Comparison of ENCODE assay signal across 24 cellular contexts in the genomic region with DNA sequence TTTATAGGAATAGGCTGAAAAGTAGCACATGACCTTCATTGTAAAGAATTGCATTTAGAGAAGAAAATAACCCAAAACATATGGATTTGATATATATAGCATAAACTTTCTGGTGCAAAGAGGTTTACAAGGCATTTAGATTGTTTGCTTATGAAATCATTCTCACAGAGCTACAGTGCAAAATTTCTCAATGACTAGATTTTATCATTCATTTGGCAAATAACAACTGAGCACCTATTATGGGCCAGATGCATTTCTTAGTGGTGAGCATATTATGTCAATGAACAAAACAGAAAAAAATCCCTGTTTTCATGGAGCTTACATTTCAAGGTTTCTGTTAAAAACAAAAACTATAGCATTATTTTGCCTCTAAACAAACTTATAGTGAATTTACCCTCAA. TPM values are rescaled to one million over a fixed set of nuclear protein-coding genes. Genes with fewer than 3 reads are reported as not detected.
"Had no signal": no experiment of that assay in that cellular context is flagged by ENCODE, and none has a peak within 500 bp of the region (broad histone marks: within the 10 kb centered on the region; RNA-seq: fewer than 3 reads in every experiment).

No MANE protein-coding gene starts in this region.

- H3K36me3 ChIP-seq: esophagus squamous epithelium, spleen, stomach, thoracic aorta, transverse colon had no signal

- DNase-seq: cortex of kidney; dorsolateral prefrontal cortex; effector CD8-positive, alpha-beta T cell; esophagus squamous epithelium; foreskin melanocyte; head of caudate nucleus; hippocampal formation; kidney glomerular epithelial cell; mesendoderm; naive B cell; occipital lobe; psoas muscle; retina; spleen; stimulated activated CD4-positive, alpha-beta T cell treated with anti-CD3 and anti-CD28 coated beads, Interleukin-2, amount 100 ng/mL, for 24 hours; stimulated activated CD4-positive, alpha-beta T cell treated with anti-CD3 and anti-CD28 coated beads, Interleukin-4, amount 100 ng/mL, for 4 hours; stimulated activated naive CD4-positive, alpha-beta T cell; stomach; substantia nigra; transverse colon had no signal

- H3K27ac Mint-ChIP-seq: naive B cell, nephron had no signal

- ATAC-seq: psoas muscle, sciatic nerve had no signal

- H3K4me1 ChIP-seq: esophagus squamous epithelium, psoas muscle, stomach, transverse colon had no signal

- H3K36me3 Mint-ChIP-seq: naive B cell had no signal

- H3K4me3 ChIP-seq: dorsolateral prefrontal cortex, esophagus squamous epithelium, psoas muscle, spleen, stomach, thoracic aorta, transverse colon had no signal

- H3K27ac ChIP-seq: dorsolateral prefrontal cortex, esophagus squamous epithelium, psoas muscle, stomach, thoracic aorta, transverse colon had no signal

- H3K9me3 Mint-ChIP-seq: naive B cell, nephron had no signal

- H3K27me3 ChIP-seq: esophagus squamous epithelium, spleen, stomach, transverse colon had no signal

- H3K9me3 ChIP-seq: esophagus squamous epithelium, psoas muscle, spleen, stomach, thoracic aorta, transverse colon had no signal

- H3K4me3 Mint-ChIP-seq: naive B cell, nephron had no signal

- H3K4me1 Mint-ChIP-seq: naive B cell had no signal

RNA-seq across cellular contexts. Expression of a gene that starts 34.1 kb away (rescaled TPM):
- total RNA-seq: psoas muscle, skeletal muscle tissue had no signal
